Comparison of ENCODE assay signal across 8 cellular contexts in genomic region chr12:48969847-48970701, GRCh38. TPM values are rescaled to one million over a fixed set of nuclear protein-coding genes. Genes with fewer than 3 reads are reported as not detected.
DNase-seq lines count a peak whose midpoint lies in the region; ATAC-seq and TF ChIP-seq lines count a peak whose summit lies in the region.

No MANE protein-coding gene starts in this region.

- no peak overlapping the region for H2BK15ac ChIP-seq in IMR-90 (ENCODE audit: low read depth, low read length)

- H2BK5ac ChIP-seq in IMR-90 (ENCODE audit: low read depth, low read length, poor library complexity, severe bottlenecking): no peak overlapping the region

- no peak for TF ChIP-seq RAD21 in IMR-90 (IDR thresholded peaks at IDR 0.05; ENCODE audit: low read length)

- H3K79me1 ChIP-seq in IMR-90 (ENCODE audit: low read depth in 1 of 2, low read length in 2 of 2): no peaks in the 10 kb centered on the region

- H3K27ac ChIP-seq in IMR-90 (ENCODE audit: insufficient read depth, low read length) (no peak overlapping the region), dorsolateral prefrontal cortex (peak overlapping the region in 12 of 59 donors; percentile 7 to 63 (median 36))

- H3K9ac ChIP-seq in IMR-90 (ENCODE audit: low read depth, low read length): no peak overlapping the region

- H4K8ac ChIP-seq in IMR-90 (ENCODE audit: low read depth in 2 of 2, low read length in 2 of 2): no peak overlapping the region

- no peak overlapping the region for H3K4ac ChIP-seq in IMR-90 (ENCODE audit: low read depth, low read length)

- no peak overlapping the region for H4K91ac ChIP-seq in IMR-90 (ENCODE audit: insufficient read depth, low read depth, low read length)

- H3K56ac ChIP-seq in IMR-90 (ENCODE audit: extremely low read depth, insufficient read depth, low read length): no peak overlapping the region

- peaks cover 78% of the 10 kb centered on the region for H3K27me3 ChIP-seq in IMR-90 (ENCODE audit: control insufficient read depth, insufficient read depth, low read length)
- H3K27me3 ChIP-seq in dorsolateral prefrontal cortex: peaks cover 0 to 53% (median 34%) of the 10 kb centered on the region in 45 donors

- H3K4me1 ChIP-seq in IMR-90 (ENCODE audit: control insufficient read depth, insufficient read depth, low read length): peaks cover 14% of the 10 kb centered on the region

- WGBS in IMR-90 (ENCODE audit: extremely low coverage in 2 of 2, insufficient read length in 1 of 2), 2 experiments: 13% methylated on average over 34 of the region's 77 CpGs; no CpG with 5 or more reads in 1 of the 2 experiments

- H4K20me1 ChIP-seq in IMR-90 (ENCODE audit: insufficient read depth, low read length): no peaks in the 10 kb centered on the region; the same call in 1 of the 2 replicates

- 0 out of 2 replicates have a peak, but pooled peaks cover 4% of the 10 kb centered on the region for H3K9me1 ChIP-seq in IMR-90 (ENCODE audit: insufficient read depth, low read length)

- ATAC-seq in IMR-90 (ENCODE audit: low read depth) (no peak), omental fat pad (ENCODE audit: low FRiP score) (peak; percentile 67), GM18502 (IDR thresholded peaks at IDR 0.05; ENCODE audit: poor library complexity, unreplicated experiment) (no peak), GM19351 (IDR thresholded peaks at IDR 0.05; ENCODE audit: unreplicated experiment) (no peak)

- POLR2A ChIA-PET in IMR-90 (lab: Charles Lee; ENCODE audit: unreplicated experiment): no interaction called here

- no peak overlapping the region for H3K23ac ChIP-seq in IMR-90 (ENCODE audit: low read depth, low read length)

- intact Hi-C loops in IMR-90 (cut with micrococcal nuclease) (no loop called here), dorsolateral prefrontal cortex (cut with DNase I) (no loop called here)

- dilution Hi-C loops in IMR-90 (cut with HindIII; ENCODE audit: low sequenced_read_pairs, unreplicated experiment): no loop called here

- BruUV-seq in IMR-90 (replicated peaks; lab: Mats Ljungman, UMichigan): no TSS peak

- DNase-seq in COLO668 (lab: John Stamatoyannopoulos, UW; ENCODE audit: unreplicated experiment): peak; percentile 50
- DNase-seq in IMR-90: no peak
- DNase-seq in dorsolateral prefrontal cortex: peak in 1 of 10 donors; percentile 41
- no peak for DNase-seq in omental fat pad (ENCODE audit: low spot score)
- DNase-seq in NCI-H2029 (lab: John Stamatoyannopoulos, UW): no peak
- DNase-seq in medulla oblongata (ENCODE audit: extremely low spot score): no peak

- H2AFZ ChIP-seq in IMR-90 (replicated peaks; ENCODE audit: low read length, poor library complexity): peak overlapping the region; percentile 79

- H3K9me3 ChIP-seq in IMR-90 (ENCODE audit: control insufficient read depth, insufficient read depth, low read length): no peaks in the 10 kb centered on the region

- in situ Hi-C loops in IMR-90 (cut with MboI; ENCODE audit: low sequenced_read_pairs): no loop called here

- H3K36me3 ChIP-seq in IMR-90 (ENCODE audit: control insufficient read depth, insufficient read depth, low read length): no peaks in the 10 kb centered on the region

- CTCF ChIA-PET in IMR-90 (lab: Yijun Ruan, JAX): interaction anchor here (2.7 kb wide), 1 partner anchor 18 kb away, joined by 7 read pairs; no protein-coding TSS in a partner anchor

- no peak overlapping the region; the same call in 1 of the 2 replicates for H3K4me2 ChIP-seq in IMR-90 (ENCODE audit: low read depth, low read length)

- H3K14ac ChIP-seq in IMR-90 (replicated peaks; ENCODE audit: low read depth, low read length): no peak overlapping the region

- no peak overlapping the region for H4K5ac ChIP-seq in IMR-90 (ENCODE audit: low read depth, low read length)

- H2BK120ac ChIP-seq in IMR-90 (ENCODE audit: low read depth, low read length): no peak overlapping the region

- H2BK20ac ChIP-seq in IMR-90 (ENCODE audit: low read depth, low read length): no peak overlapping the region

- no peak overlapping the region for H2AK5ac ChIP-seq in IMR-90 (ENCODE audit: low read depth, low read length)

- no peak overlapping the region for H2AK9ac ChIP-seq in IMR-90 (replicated peaks; ENCODE audit: low read depth, low read length, poor library complexity)

- H3K4me3 ChIP-seq in IMR-90 (ENCODE audit: insufficient read depth, low read depth, low read length): no peak overlapping the region
- peak overlapping the region in 57 of 59 donors; percentile 9 to 65 (median 49) for H3K4me3 ChIP-seq in dorsolateral prefrontal cortex

- TF ChIP-seq CTCF in IMR-90 (conservative IDR thresholded peaks at IDR 0.05; ENCODE audit: low read depth, low read length) (no peak), dorsolateral prefrontal cortex (IDR thresholded peaks at IDR 0.05 in 54 of 56, conservative IDR thresholded peaks at IDR 0.05 in 2 of 56; ENCODE audit: low read depth in 1 of 56, partially characterized antibody in 56 of 56) (peak in 6 of 56 donors; percentile 10 to 36 (median 23)), omental fat pad (IDR thresholded peaks at IDR 0.05) (no peak)

- H3K18ac ChIP-seq in IMR-90 (ENCODE audit: low read depth, low read length): no peak overlapping the region

- no peak for TF ChIP-seq POLR2A in IMR-90 (IDR thresholded peaks at IDR 0.05; ENCODE audit: low read depth, low read length)

TF ChIP-seq in IMR-90, 13 proteins besides CTCF, POLR2A, EP300 and RAD21:
- no peak for TF ChIP-seq MXI1 (IDR thresholded peaks at IDR 0.05; ENCODE audit: borderline replicate concordance, low read depth, low read length)
- TF ChIP-seq CHD1 (IDR thresholded peaks at IDR 0.05; ENCODE audit: low read depth, low read length): no peak
- no peak for TF ChIP-seq RFX5 (IDR thresholded peaks at IDR 0.05; ENCODE audit: low read depth, low read length)
- TF ChIP-seq, protein P1, sequence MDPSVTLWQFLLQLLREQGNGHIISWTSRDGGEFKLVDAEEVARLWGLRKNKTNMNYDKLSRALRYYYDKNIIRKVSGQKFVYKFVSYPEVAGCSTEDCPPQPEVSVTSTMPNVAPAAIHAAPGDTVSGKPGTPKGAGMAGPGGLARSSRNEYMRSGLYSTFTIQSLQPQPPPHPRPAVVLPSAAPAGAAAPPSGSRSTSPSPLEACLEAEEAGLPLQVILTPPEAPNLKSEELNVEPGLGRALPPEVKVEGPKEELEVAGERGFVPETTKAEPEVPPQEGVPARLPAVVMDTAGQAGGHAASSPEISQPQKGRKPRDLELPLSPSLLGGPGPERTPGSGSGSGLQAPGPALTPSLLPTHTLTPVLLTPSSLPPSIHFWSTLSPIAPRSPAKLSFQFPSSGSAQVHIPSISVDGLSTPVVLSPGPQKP (IDR thresholded peaks at IDR 0.05; ENCODE audit: borderline replicate concordance, low read depth, low read length): no peak
- TF ChIP-seq FOS (IDR thresholded peaks at IDR 0.05; ENCODE audit: low read depth, low read length): no peak
- TF ChIP-seq, protein P2, sequence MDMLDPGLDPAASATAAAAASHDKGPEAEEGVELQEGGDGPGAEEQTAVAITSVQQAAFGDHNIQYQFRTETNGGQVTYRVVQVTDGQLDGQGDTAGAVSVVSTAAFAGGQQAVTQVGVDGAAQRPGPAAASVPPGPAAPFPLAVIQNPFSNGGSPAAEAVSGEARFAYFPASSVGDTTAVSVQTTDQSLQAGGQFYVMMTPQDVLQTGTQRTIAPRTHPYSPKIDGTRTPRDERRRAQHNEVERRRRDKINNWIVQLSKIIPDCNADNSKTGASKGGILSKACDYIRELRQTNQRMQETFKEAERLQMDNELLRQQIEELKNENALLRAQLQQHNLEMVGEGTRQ (IDR thresholded peaks at IDR 0.05; ENCODE audit: low read depth, low read length): no peak

RNA-seq across cellular contexts. Expression of gene WNT10B, which starts 1.5 kb away (rescaled TPM):
- under 0.01 TPM in 2 replicates for total RNA-seq in IMR-90 (2012; rRNA removed)
- 0.26 and 0.53 TPM in 2 replicates for polyA plus RNA-seq in IMR-90 (2012; rRNA removed)
- 0.37 and 0.53 TPM in 2 replicates for polyA plus RNA-seq in IMR-90 (2012; cell fraction: cytosol; rRNA removed)
- polyA plus RNA-seq in IMR-90 (2012; cell fraction: nucleus; rRNA removed; ENCODE audit: low replicate concordance): 1.4 and 1.9 TPM in 2 replicates
- total RNA-seq in dorsolateral prefrontal cortex: 10 to 100 TPM in 117 of 120 experiments, 1 to 10 TPM in 3; 4.9 to 30.8 (median 18.4) TPM
- total RNA-seq in omental fat pad: 1 to 10 TPM in 1 of 4 donors, under 1 TPM in 3; 0.36 to 2.5 (median 0.56) TPM

RNA-seq across cellular contexts. Expression of gene WNT1, which starts 8.0 kb away (rescaled TPM):
- not detected in 2 replicates for total RNA-seq in IMR-90 (2012; rRNA removed)
- not detected in 2 replicates for polyA plus RNA-seq in IMR-90 (2012; rRNA removed)
- polyA plus RNA-seq in IMR-90 (2012; cell fraction: cytosol; rRNA removed): not detected in 2 replicates
- 0.08 TPM in 1 of 2 replicates, not detected in the other for polyA plus RNA-seq in IMR-90 (2012; cell fraction: nucleus; rRNA removed; ENCODE audit: low replicate concordance)
- under 1 TPM in 6 of 120 experiments, not detected in 114; 0.43 to 0.67 (median 0.55) TPM for total RNA-seq in dorsolateral prefrontal cortex
- total RNA-seq in omental fat pad: under 1 TPM in 1 of 4 donors, not detected in 3; 0.60 TPM

RNA-seq across cellular contexts. Expression of gene ARF3, which starts 12.8 kb away (rescaled TPM):
- 97.7 and 103 TPM in 2 replicates for total RNA-seq in IMR-90 (2012; rRNA removed)
- polyA plus RNA-seq in IMR-90 (2012; rRNA removed): 198 and 222 TPM in 2 replicates
- 112 and 114 TPM in 2 replicates for polyA plus RNA-seq in IMR-90 (2012; cell fraction: cytosol; rRNA removed)
- 92.4 and 160 TPM in 2 replicates for polyA plus RNA-seq in IMR-90 (2012; cell fraction: nucleus; rRNA removed; ENCODE audit: low replicate concordance)
- 100 to 1,000 TPM; 265 to 726 (median 526) TPM for total RNA-seq in dorsolateral prefrontal cortex
- total RNA-seq in omental fat pad: 10 to 100 TPM; 57.1 to 91.5 (median 68.3) TPM

RNA-seq across cellular contexts. Expression of gene DDN, which starts 29.1 kb away (rescaled TPM):
- under 0.01 and 0.18 TPM in 2 replicates for total RNA-seq in IMR-90 (2012; rRNA removed)
- polyA plus RNA-seq in IMR-90 (2012; rRNA removed): 0.21 and 0.22 TPM in 2 replicates
- 0.05 and 0.10 TPM in 2 replicates for polyA plus RNA-seq in IMR-90 (2012; cell fraction: cytosol; rRNA removed)
- 0.95 and 1.1 TPM in 2 replicates for polyA plus RNA-seq in IMR-90 (2012; cell fraction: nucleus; rRNA removed; ENCODE audit: low replicate concordance)
- total RNA-seq in dorsolateral prefrontal cortex: 100 to 1,000 TPM in 112 of 120 experiments, 10 to 100 TPM in 8; 34.2 to 277 (median 160) TPM
- under 1 TPM in 2 of 4 donors, not detected in 2; 0.12 to 0.65 TPM for total RNA-seq in omental fat pad

RNA-seq across cellular contexts. Expression of gene FKBP11, which starts 44.8 kb away (rescaled TPM):
- total RNA-seq in IMR-90 (2012; rRNA removed) (4.7 and 5.0 TPM in 2 replicates), dorsolateral prefrontal cortex (10 to 100 TPM; 12.6 to 42.0 (median 28.8) TPM), omental fat pad (10 to 100 TPM; 14.7 to 32.1 (median 22.5) TPM)
- polyA plus RNA-seq in IMR-90 (2012; rRNA removed): 40.0 and 44.1 TPM in 2 replicates
- polyA plus RNA-seq in IMR-90 (2012; cell fraction: cytosol; rRNA removed): 24.1 and 44.7 TPM in 2 replicates
- 111 and 137 TPM in 2 replicates for polyA plus RNA-seq in IMR-90 (2012; cell fraction: nucleus; rRNA removed; ENCODE audit: low replicate concordance)
